In genomic region chr13:45298550-45298949, GRCh38 we compare ENCODE assay signal across 1 cellular context.
A peak's percentile ranks its signal among the peaks of the same experiment; 100 is the strongest.
TF ChIP-seq lines count a peak whose summit lies in the region.

No MANE protein-coding gene starts in this region.

TF ChIP-seq in HepG2, 621 proteins besides CTCF, POLR2A, EP300 and RAD21:
- 0 out of 2 replicates have a peak, but pooled peaks have one; percentile 10 for TF ChIP-seq ZNF121 (CRISPR knock-in tag; IDR thresholded peaks at IDR 0.05)
